Comparison of ENCODE assay signal across 8 cellular contexts in the genomic region with DNA sequence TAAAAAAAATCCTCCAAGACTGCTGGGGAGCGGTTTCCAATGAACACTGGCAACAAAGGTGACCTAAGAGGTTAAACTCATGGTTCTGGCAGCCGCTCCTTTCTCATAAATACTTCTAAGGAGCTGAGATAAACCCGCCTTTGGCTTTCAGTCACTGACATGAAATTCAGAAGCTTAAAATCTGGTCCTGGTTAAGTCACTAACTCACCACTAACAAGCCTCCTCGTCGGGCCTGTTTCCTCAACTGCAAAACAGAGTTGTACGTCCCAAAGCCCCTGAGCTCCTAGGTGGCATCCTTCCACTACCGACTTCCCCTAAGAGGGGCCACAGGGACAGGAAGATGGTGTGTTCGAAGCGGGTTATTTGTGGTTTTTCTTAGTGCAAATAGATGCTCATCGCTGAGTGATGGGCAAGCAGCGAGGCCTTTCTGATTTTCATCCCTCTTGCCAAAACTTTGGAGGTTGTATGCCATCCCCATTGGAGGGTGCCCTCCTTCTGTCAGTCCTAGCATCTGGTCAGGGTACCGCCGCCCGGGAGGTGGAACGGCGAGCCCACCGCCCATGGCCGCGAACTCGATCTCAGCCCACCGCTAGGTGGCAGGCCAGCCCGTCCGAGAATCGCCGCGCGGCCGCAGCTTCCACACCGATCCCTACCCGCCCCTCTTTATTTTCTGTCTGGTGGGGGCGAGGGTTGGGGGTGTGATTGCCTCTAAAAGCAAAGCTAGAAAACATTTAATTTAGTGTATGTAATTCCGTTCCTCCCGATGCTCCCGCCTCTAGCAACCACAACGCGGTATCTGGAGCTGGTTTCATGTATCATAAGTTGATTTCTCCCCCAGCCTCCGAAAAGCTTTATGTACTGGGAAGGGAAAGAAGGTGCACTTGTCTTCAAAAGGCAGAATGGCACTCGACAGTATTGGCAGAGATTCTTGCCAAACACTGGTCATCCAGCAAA. TPM values are rescaled to one million over a fixed set of nuclear protein-coding genes. Genes with fewer than 3 reads are reported as not detected.
DNase-seq lines count a peak whose midpoint lies in the region; ATAC-seq and TF ChIP-seq lines count a peak whose summit lies in the region.

No MANE protein-coding gene starts in this region.

- H3K4me3 Mint-ChIP-seq in activated T-cell treated with anti-CD3 and anti-CD28 coated beads, Interleukin-2, amount 50 U/mL, for 72 hours = peak overlapping the region; percentile 95 to 96

- no peak for TF ChIP-seq POLR2A in esophagus muscularis mucosa (IDR thresholded peaks at IDR 0.05; ENCODE audit: low read depth)

- peak overlapping the region; percentile 100 for H3K27ac Mint-ChIP-seq in activated T-cell treated with anti-CD3 and anti-CD28 coated beads, Interleukin-2, amount 50 U/mL, for 72 hours

- H3K4me1 ChIP-seq in NT2/D1 (ENCODE audit: insufficient read depth, insufficient read length) (no peaks in the 10 kb centered on the region), esophagus muscularis mucosa (peaks cover 14 to 73% (median 43%) of the 10 kb centered on the region in 4 donors), mucosa of stomach (ENCODE audit: control insufficient read depth, insufficient read depth, low read length) (peaks cover 25% of the 10 kb centered on the region)

- H3K36me3 ChIP-seq in NT2/D1 (ENCODE audit: insufficient read depth, insufficient read length, low read length) = no peaks in the 10 kb centered on the region
- H3K36me3 ChIP-seq in esophagus muscularis mucosa = no peaks in the 10 kb centered on the region
- no peaks in the 10 kb centered on the region for H3K36me3 ChIP-seq in mucosa of stomach (ENCODE audit: control insufficient read depth, insufficient read depth, low read length)

- H3K9me3 ChIP-seq in NT2/D1 (ENCODE audit: insufficient read depth, low read length) = no peaks in the 10 kb centered on the region
- H3K9me3 ChIP-seq in esophagus muscularis mucosa = no peaks in the 10 kb centered on the region
- H3K9me3 ChIP-seq in mucosa of stomach (ENCODE audit: control insufficient read depth, low read length) = no peaks in the 10 kb centered on the region

- intact Hi-C loops in esophagus muscularis mucosa (cut with DNase I) = loop anchor here (10.0 kb wide), 1 partner anchor 834 kb away; no protein-coding TSS in a partner anchor

- H3K4me3 ChIP-seq in NT2/D1 (ENCODE audit: insufficient read length, low read depth) (peak overlapping the region; percentile 43), esophagus muscularis mucosa (peak overlapping the region; percentile 69 to 81 (median 76)), mucosa of stomach (ENCODE audit: low read length) (peak overlapping the region; percentile 91)

- H3K27ac ChIP-seq in esophagus muscularis mucosa (replicated peaks in 1 of 4) = peak overlapping the region; percentile 94 to 99 (median 98)

- no peaks in the 10 kb centered on the region for H3K9me3 Mint-ChIP-seq in activated T-cell treated with anti-CD3 and anti-CD28 coated beads, Interleukin-2, amount 50 U/mL, for 72 hours

- 1% methylated on average over 34 of the region's 38 CpGs for whole genome bisulfite sequencing in esophagus muscularis mucosa

- peak; percentile 22 to 33 for ATAC-seq in activated T-cell treated with anti-CD3 and anti-CD28 coated beads, Interleukin-2, amount 50 U/mL, for 72 hours (replicated peaks in 1 of 2)

- peak; percentile 89 to 92 (median 92) for TF ChIP-seq CTCF in esophagus muscularis mucosa (IDR thresholded peaks at IDR 0.05)

- in situ Hi-C loops in ACHN (cut with HindIII; ENCODE audit: low pct_ligation_motif_present, low pct_unique_long_range_greater_than_20kb, low sequenced_read_pairs) = loop anchor here (5.0 kb wide), 1 partner anchor 1217 kb away; no protein-coding TSS in a partner anchor

- TF ChIP-seq EP300 in esophagus muscularis mucosa (IDR thresholded peaks at IDR 0.05) = no peak

- H3K9ac ChIP-seq in NT2/D1 (ENCODE audit: insufficient read length, low read depth) (peak overlapping the region; percentile 62), mucosa of stomach (ENCODE audit: low read length) (peak overlapping the region; percentile 92)

- H3K27me3 Mint-ChIP-seq in activated T-cell treated with anti-CD3 and anti-CD28 coated beads, Interleukin-2, amount 50 U/mL, for 72 hours (ENCODE audit: low read depth) = no peaks in the 10 kb centered on the region

- DNase-seq in ACHN (peak; percentile 40), GM19238 (ENCODE audit: insufficient read length, low spot score) (peak; percentile 28), NT2/D1 (ENCODE audit: low read depth, low spot score) (no peak), esophagus muscularis mucosa (ENCODE audit: extremely low spot score) (peak; percentile 94), hepatic stellate cell (ENCODE audit: low spot score) (no peak)
- DNase-seq in activated T-cell treated with anti-CD3 and anti-CD28 coated beads, Interleukin-2, amount 50 U/mL, for 72 hours = peak; percentile 74 to 83
- DNase-seq in stimulated activated naive CD4-positive, alpha-beta T cell treated with Interleukin-2 at 50 U/mL for 16 hours (lab: John Stamatoyannopoulos, UW) = peak; percentile 61

- peaks cover 63% of the 10 kb centered on the region for H3K27me3 ChIP-seq in NT2/D1 (ENCODE audit: insufficient read depth, insufficient read length)
- H3K27me3 ChIP-seq in esophagus muscularis mucosa = no peaks in the 10 kb centered on the region
- peaks cover 8% of the 10 kb centered on the region for H3K27me3 ChIP-seq in mucosa of stomach (ENCODE audit: control insufficient read depth, insufficient read depth, low read length)

- H3K4me1 Mint-ChIP-seq in activated T-cell treated with anti-CD3 and anti-CD28 coated beads, Interleukin-2, amount 50 U/mL, for 72 hours (ENCODE audit: low read depth) = peaks cover 57% of the 10 kb centered on the region

- peaks cover 17 to 24% of the 10 kb centered on the region in 2 donors for H3K36me3 Mint-ChIP-seq in activated T-cell treated with anti-CD3 and anti-CD28 coated beads, Interleukin-2, amount 50 U/mL, for 72 hours (ENCODE audit: insufficient read depth in 2 of 2)

RNA-seq across cellular contexts. Expression of gene BCL6, which starts 4.5 kb away (rescaled TPM):
- total RNA-seq in activated T-cell treated with anti-CD3 and anti-CD28 coated beads, Interleukin-2, amount 50 U/mL, for 72 hours = 100 to 1,000 TPM; 106 to 118 TPM
- 100 to 1,000 TPM in 3 of 4 donors, 10 to 100 TPM in 1; 86.0 to 161 (median 111) TPM for total RNA-seq in esophagus muscularis mucosa

RNA-seq across cellular contexts. Expression of gene RTP2, which starts 38.4 kb away (rescaled TPM):
- total RNA-seq in activated T-cell treated with anti-CD3 and anti-CD28 coated beads, Interleukin-2, amount 50 U/mL, for 72 hours = not detected
- total RNA-seq in esophagus muscularis mucosa = not detected

Comparison
In these comparisons a context has a peak if more than half of its experiments do, and no peak if none do; other contexts are left out.
1. DNase-seq: peak in ACHN (single experiment), GM19238 (single experiment), activated T-cell treated with anti-CD3 and anti-CD28 coated beads, Interleukin-2, amount 50 U/mL, for 72 hours (2 of 2), esophagus muscularis mucosa (single experiment) and stimulated activated naive CD4-positive, alpha-beta T cell treated with Interleukin-2 at 50 U/mL for 16 hours (single experiment); none in NT2/D1 (single experiment) and hepatic stellate cell (single experiment).
2. Peak in every context shown above with its lines, with median percentiles within 50 percentile points of each other: H3K4me3 ChIP-seq.